ENCODE assay signal across 3 cellular contexts in the genomic region with DNA sequence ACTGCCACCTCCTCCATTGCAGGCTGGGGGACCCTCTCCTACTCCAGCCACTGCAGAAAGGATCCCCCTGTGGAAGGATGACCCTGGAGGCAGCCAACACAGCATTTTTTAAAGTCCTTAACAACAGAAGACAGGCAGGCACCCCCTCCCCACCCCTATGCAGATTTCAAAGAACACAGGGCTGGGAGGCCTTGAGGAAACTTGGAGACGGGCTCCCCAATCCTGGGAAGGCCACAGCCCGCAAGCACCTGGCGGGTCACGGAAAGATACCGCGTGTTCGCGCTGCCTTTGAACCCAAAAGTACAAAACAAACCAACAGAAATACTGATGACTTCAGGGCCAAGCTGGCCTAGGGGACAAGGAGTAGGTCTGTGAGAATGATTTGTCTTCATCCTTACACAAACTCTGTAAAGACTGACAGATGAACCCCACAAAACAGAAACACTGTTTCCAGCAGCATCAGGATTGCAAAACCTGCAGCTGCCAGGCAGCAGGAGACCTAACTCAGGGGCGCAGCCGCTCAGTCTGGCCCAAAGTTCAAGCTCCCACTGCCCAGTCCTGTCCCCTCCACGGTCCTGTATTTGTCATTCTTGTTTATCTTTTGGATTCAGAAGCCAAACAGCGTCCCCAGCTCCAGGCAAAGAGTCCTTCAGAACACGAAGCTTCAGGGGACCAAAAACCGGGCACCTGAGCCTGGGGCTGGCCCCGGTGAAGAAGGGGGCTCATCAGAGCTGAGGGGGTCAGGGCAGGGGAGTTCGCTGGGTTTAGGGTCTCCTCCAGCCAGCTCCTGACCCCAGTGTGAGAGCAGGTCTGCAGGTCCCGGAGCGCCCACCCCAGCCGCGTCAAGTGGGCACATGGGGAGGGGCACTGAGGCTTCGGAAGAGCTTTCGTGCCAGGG.
TF ChIP-seq lines count a peak whose summit lies in the region.

No MANE protein-coding gene starts in this region.

TF ChIP-seq in SK-N-SH, 30 proteins besides CTCF, POLR2A, EP300 and RAD21:
- no peak for TF ChIP-seq POLR2AphosphoS5 (IDR thresholded peaks at IDR 0.05; ENCODE audit: low read depth, low read length)
TF ChIP-seq in SK-N-SH: peak in this region for 0.

TF ChIP-seq in SK-N-SH treated with all-trans-retinoic acid at 6 μM for 48 hours, 23 proteins besides CTCF, POLR2A, EP300 and RAD21:
- TF ChIP-seq TOX (CRISPR knock-in tag; IDR thresholded peaks at IDR 0.05; ENCODE audit: borderline replicate concordance) = no peak
- TF ChIP-seq ESRRG (CRISPR knock-in tag; IDR thresholded peaks at IDR 0.05) = no peak
- TF ChIP-seq OSR1 (CRISPR knock-in tag; IDR thresholded peaks at IDR 0.05) = no peak
- TF ChIP-seq ZC3H10 (CRISPR knock-in tag; IDR thresholded peaks at IDR 0.05) = no peak
- TF ChIP-seq ZFP3 (CRISPR knock-in tag; IDR thresholded peaks at IDR 0.05) = no peak
- TF ChIP-seq BACH2 (CRISPR knock-in tag; IDR thresholded peaks at IDR 0.05; ENCODE audit: borderline replicate concordance) = no peak
- TF ChIP-seq ZFP30 (CRISPR knock-in tag; IDR thresholded peaks at IDR 0.05) = no peak
- no peak for TF ChIP-seq SNAI2 (CRISPR knock-in tag; IDR thresholded peaks at IDR 0.05)
- TF ChIP-seq ISL1 (CRISPR knock-in tag; IDR thresholded peaks at IDR 0.05) = no peak
- TF ChIP-seq, protein P1, sequence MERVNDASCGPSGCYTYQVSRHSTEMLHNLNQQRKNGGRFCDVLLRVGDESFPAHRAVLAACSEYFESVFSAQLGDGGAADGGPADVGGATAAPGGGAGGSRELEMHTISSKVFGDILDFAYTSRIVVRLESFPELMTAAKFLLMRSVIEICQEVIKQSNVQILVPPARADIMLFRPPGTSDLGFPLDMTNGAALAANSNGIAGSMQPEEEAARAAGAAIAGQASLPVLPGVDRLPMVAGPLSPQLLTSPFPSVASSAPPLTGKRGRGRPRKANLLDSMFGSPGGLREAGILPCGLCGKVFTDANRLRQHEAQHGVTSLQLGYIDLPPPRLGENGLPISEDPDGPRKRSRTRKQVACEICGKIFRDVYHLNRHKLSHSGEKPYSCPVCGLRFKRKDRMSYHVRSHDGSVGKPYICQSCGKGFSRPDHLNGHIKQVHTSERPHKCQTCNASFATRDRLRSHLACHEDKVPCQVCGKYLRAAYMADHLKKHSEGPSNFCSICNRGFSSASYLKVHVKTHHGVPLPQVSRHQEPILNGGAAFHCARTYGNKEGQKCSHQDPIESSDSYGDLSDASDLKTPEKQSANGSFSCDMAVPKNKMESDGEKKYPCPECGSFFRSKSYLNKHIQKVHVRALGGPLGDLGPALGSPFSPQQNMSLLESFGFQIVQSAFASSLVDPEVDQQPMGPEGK (CRISPR knock-in tag; IDR thresholded peaks at IDR 0.05; ENCODE audit: borderline replicate concordance) = no peak
- TF ChIP-seq, protein P2, sequence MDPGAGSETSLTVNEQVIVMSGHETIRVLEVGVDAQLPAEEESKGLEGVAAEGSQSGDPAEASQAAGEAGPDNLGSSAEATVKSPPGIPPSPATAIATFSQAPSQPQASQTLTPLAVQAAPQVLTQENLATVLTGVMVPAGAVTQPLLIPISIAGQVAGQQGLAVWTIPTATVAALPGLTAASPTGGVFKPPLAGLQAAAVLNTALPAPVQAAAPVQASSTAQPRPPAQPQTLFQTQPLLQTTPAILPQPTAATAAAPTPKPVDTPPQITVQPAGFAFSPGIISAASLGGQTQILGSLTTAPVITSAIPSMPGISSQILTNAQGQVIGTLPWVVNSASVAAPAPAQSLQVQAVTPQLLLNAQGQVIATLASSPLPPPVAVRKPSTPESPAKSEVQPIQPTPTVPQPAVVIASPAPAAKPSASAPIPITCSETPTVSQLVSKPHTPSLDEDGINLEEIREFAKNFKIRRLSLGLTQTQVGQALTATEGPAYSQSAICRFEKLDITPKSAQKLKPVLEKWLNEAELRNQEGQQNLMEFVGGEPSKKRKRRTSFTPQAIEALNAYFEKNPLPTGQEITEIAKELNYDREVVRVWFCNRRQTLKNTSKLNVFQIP (CRISPR knock-in tag; IDR thresholded peaks at IDR 0.05; ENCODE audit: borderline replicate concordance, low read depth) = no peak
- no peak for TF ChIP-seq GLIS3 (CRISPR knock-in tag; IDR thresholded peaks at IDR 0.05)
- TF ChIP-seq, protein P3, sequence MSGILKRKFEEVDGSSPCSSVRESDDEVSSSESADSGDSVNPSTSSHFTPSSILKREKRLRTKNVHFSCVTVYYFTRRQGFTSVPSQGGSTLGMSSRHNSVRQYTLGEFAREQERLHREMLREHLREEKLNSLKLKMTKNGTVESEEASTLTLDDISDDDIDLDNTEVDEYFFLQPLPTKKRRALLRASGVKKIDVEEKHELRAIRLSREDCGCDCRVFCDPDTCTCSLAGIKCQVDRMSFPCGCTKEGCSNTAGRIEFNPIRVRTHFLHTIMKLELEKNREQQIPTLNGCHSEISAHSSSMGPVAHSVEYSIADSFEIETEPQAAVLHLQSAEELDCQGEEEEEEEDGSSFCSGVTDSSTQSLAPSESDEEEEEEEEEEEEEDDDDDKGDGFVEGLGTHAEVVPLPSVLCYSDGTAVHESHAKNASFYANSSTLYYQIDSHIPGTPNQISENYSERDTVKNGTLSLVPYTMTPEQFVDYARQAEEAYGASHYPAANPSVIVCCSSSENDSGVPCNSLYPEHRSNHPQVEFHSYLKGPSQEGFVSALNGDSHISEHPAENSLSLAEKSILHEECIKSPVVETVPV (CRISPR knock-in tag; IDR thresholded peaks at IDR 0.05) = no peak
- no peak for TF ChIP-seq RARB (CRISPR knock-in tag; IDR thresholded peaks at IDR 0.05)
- no peak for TF ChIP-seq TCF4 (CRISPR knock-in tag; IDR thresholded peaks at IDR 0.05; ENCODE audit: borderline replicate concordance)
- TF ChIP-seq ZNF70 (CRISPR knock-in tag; IDR thresholded peaks at IDR 0.05) = no peak
- no peak for TF ChIP-seq ZNF565 (CRISPR knock-in tag; conservative IDR thresholded peaks at IDR 0.05; ENCODE audit: low read depth)
- TF ChIP-seq CSDC2 (CRISPR knock-in tag; IDR thresholded peaks at IDR 0.05) = no peak

TF ChIP-seq in H1, 55 proteins besides CTCF, POLR2A, EP300 and RAD21:
- TF ChIP-seq BRCA1 (IDR thresholded peaks at IDR 0.05; ENCODE audit: low read depth, low read length) (no peak), SP2 (IDR thresholded peaks at IDR 0.05; ENCODE audit: low read length) (no peak), SIX5 (IDR thresholded peaks at IDR 0.05; ENCODE audit: low read depth, low read length) (no peak), CTBP2 (IDR thresholded peaks at IDR 0.05; ENCODE audit: borderline replicate concordance, insufficient read depth, insufficient read length, low read length) (no peak), CBX8 (IDR thresholded peaks at IDR 0.05; ENCODE audit: borderline replicate concordance, low read depth, low read length) (no peak), POLR2AphosphoS5 (IDR thresholded peaks at IDR 0.05; ENCODE audit: low read depth, low read length) (no peak), SP4 (IDR thresholded peaks at IDR 0.05; ENCODE audit: low read length) (no peak), GTF2F1 (IDR thresholded peaks at IDR 0.05; ENCODE audit: borderline replicate concordance, low read depth, low read length) (no peak)
- TF ChIP-seq, protein P4, sequence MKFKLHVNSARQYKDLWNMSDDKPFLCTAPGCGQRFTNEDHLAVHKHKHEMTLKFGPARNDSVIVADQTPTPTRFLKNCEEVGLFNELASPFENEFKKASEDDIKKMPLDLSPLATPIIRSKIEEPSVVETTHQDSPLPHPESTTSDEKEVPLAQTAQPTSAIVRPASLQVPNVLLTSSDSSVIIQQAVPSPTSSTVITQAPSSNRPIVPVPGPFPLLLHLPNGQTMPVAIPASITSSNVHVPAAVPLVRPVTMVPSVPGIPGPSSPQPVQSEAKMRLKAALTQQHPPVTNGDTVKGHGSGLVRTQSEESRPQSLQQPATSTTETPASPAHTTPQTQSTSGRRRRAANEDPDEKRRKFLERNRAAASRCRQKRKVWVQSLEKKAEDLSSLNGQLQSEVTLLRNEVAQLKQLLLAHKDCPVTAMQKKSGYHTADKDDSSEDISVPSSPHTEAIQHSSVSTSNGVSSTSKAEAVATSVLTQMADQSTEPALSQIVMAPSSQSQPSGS (IDR thresholded peaks at IDR 0.05; ENCODE audit: low read length) = no peak
TF ChIP-seq in H1: peak in this region for 0.
